Comparison of ENCODE assay signal across 30 cellular contexts in the genomic region with DNA sequence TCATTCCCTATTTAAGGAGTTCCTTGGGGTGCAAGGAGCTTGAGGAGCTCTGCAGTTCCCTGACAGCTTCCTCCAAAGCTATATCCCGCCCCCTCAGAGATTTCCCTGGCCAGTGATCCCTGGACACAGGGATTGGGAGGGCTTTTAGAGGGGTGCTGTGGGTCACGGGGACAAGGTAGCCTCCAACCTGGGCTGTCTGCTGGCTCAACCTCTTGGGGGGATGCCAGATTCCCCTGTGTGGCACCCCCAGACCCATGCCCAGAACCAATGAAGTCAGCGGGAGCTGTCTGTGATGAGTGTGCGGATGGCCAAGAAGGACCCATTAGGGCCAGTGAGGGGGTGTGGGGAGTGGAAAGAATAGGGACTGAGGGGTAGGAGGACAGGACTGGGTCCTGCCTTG. TPM values are rescaled to one million over a fixed set of nuclear protein-coding genes. Genes with fewer than 3 reads are reported as not detected.
"Had no signal": no experiment of that assay in that cellular context is flagged by ENCODE, and none has a peak within 500 bp of the region (broad histone marks: within the 10 kb centered on the region; RNA-seq: fewer than 3 reads in every experiment).

No MANE protein-coding gene starts in this region.

- H3K36me3 ChIP-seq: esophagus squamous epithelium, left ventricle myocardium inferior, neutrophil, ovary, prostate gland, transverse colon, vagina had no signal

- H3K9me3 ChIP-seq: esophagus squamous epithelium, left ventricle myocardium inferior, neutrophil, ovary, prostate gland, transverse colon, vagina had no signal

- H3K4me1 ChIP-seq: esophagus squamous epithelium, left ventricle myocardium inferior, prostate gland, transverse colon, vagina had no signal

- H3K4me3 ChIP-seq: esophagus squamous epithelium, left ventricle myocardium inferior, lung, ovary, prostate gland, smooth muscle cell, transverse colon, vagina had no signal

- ATAC-seq: activated T-cell treated with anti-CD3 and anti-CD28 coated beads, Interleukin-2, amount 50 U/mL, for 72 hours; stimulated activated naive B cell treated with anti-CD40 and anti-IgM and Interleukin-4, amounts not matched to agents 10 μg/mL and 1 μg/mL and 100 μg/mL, for 72 hours; T-cell had no signal

- H3K27ac ChIP-seq: epithelial cell of prostate, esophagus squamous epithelium, left ventricle myocardium inferior, neutrophil, ovary, prostate gland, transverse colon, vagina had no signal

- H3K36me3 Mint-ChIP-seq: stimulated activated naive B cell treated with anti-CD40 and anti-IgM and Interleukin-4, amounts not matched to agents 10 μg/mL and 1 μg/mL and 100 μg/mL, for 72 hours; T-cell had no signal

- H3K27me3 ChIP-seq: ovary, vagina had no signal

- H3K4me3 Mint-ChIP-seq: activated B cell treated with CpG ODN at 0.5 μM for 24 hours; activated naive CD4-positive, alpha-beta T cell treated with anti-CD3 and anti-CD28 coated beads for 36 hours; activated T-cell treated with anti-CD3 and anti-CD28 coated beads, Interleukin-2, amount 50 U/mL, for 72 hours; dendritic cell treated with granulocyte-macrophage colony-stimulating factor and Interleukin-4, amounts not matched to agents 40 ng/mL and 50 ng/mL, for 4 days; nephron; stimulated activated naive B cell treated with anti-CD40 and anti-IgM and Interleukin-4, amounts not matched to agents 10 μg/mL and 1 μg/mL and 100 μg/mL, for 72 hours; T-cell; T-helper 2 cell treated with Interferon-gamma antibody and Interleukin-4, amounts not matched to agents 5 μg/mL and 100 μg/mL, for 36 hours had no signal

- H3K27ac Mint-ChIP-seq: activated B cell treated with CpG ODN at 0.5 μM for 24 hours; activated naive CD4-positive, alpha-beta T cell treated with anti-CD3 and anti-CD28 coated beads for 36 hours; activated T-cell treated with anti-CD3 and anti-CD28 coated beads, Interleukin-2, amount 50 U/mL, for 72 hours; dendritic cell treated with granulocyte-macrophage colony-stimulating factor and Interleukin-4, amounts not matched to agents 40 ng/mL and 50 ng/mL, for 4 days; nephron; stimulated activated naive B cell treated with anti-CD40 and anti-IgM and Interleukin-4, amounts not matched to agents 10 μg/mL and 1 μg/mL and 100 μg/mL, for 72 hours; T-cell; T-helper 2 cell treated with Interferon-gamma antibody and Interleukin-4, amounts not matched to agents 5 μg/mL and 100 μg/mL, for 36 hours had no signal

- H3K4me1 Mint-ChIP-seq: activated B cell treated with CpG ODN at 0.5 μM for 24 hours; nephron; stimulated activated naive B cell treated with anti-CD40 and anti-IgM and Interleukin-4, amounts not matched to agents 10 μg/mL and 1 μg/mL and 100 μg/mL, for 72 hours; T-cell had no signal

- H3K9me3 Mint-ChIP-seq: activated B cell treated with CpG ODN at 0.5 μM for 24 hours; activated naive CD4-positive, alpha-beta T cell treated with anti-CD3 and anti-CD28 coated beads for 36 hours; activated T-cell treated with anti-CD3 and anti-CD28 coated beads, Interleukin-2, amount 50 U/mL, for 72 hours; dendritic cell treated with granulocyte-macrophage colony-stimulating factor and Interleukin-4, amounts not matched to agents 40 ng/mL and 50 ng/mL, for 4 days; nephron; stimulated activated naive B cell treated with anti-CD40 and anti-IgM and Interleukin-4, amounts not matched to agents 10 μg/mL and 1 μg/mL and 100 μg/mL, for 72 hours; T-cell; T-helper 2 cell treated with Interferon-gamma antibody and Interleukin-4, amounts not matched to agents 5 μg/mL and 100 μg/mL, for 36 hours had no signal

- DNase-seq: activated B cell treated with CpG ODN at 0.5 μM for 24 hours; activated CD4-positive, alpha-beta T cell treated with anti-CD3 and anti-CD28 coated beads for 4 hours; activated CD4-positive, alpha-beta T cell treated with anti-CD3 and anti-CD28 coated beads, Interleukin-2, amount 50 U/mL, for 4 hours; activated effector memory CD4-positive, alpha-beta T cell treated with anti-CD3 and anti-CD28 coated beads, Interleukin-2, amount 50 U/mL, for 16 hours; activated naive CD4-positive, alpha-beta T cell treated with anti-CD3 and anti-CD28 coated beads for 36 hours; activated T-cell treated with anti-CD3 and anti-CD28 coated beads, Interleukin-2, amount 50 U/mL, for 72 hours; amniotic stem cell; caudate nucleus; effector CD4-positive, alpha-beta T cell; esophagus squamous epithelium; glutamatergic neuron; left ventricle myocardium inferior; mesendoderm; retina; stimulated activated CD4-positive, alpha-beta T cell treated with anti-CD3 and anti-CD28 coated beads, Interleukin-1b, Interleukin-23, amount 100 ng/mL, for 48 hours; stimulated activated naive B cell treated with anti-CD40 and anti-IgM and Interleukin-4, amounts not matched to agents 10 μg/mL and 1 μg/mL and 100 μg/mL, for 72 hours; transverse colon had no signal

RNA-seq across cellular contexts. Expression of a gene that starts 21.0 kb away (rescaled TPM):
- total RNA-seq: activated B cell treated with CpG ODN at 0.5 μM for 24 hours; activated naive CD4-positive, alpha-beta T cell treated with anti-CD3 and anti-CD28 coated beads for 36 hours; activated T-cell treated with anti-CD3 and anti-CD28 coated beads, Interleukin-2, amount 50 U/mL, for 72 hours; left ventricle myocardium inferior; mononuclear cell; SK-MEL-5; smooth muscle cell; T-cell; transverse colon had no signal
- polyA plus RNA-seq: lung, smooth muscle cell had no signal
